1 cellular context compared by ENCODE assay signal in the genomic region with DNA sequence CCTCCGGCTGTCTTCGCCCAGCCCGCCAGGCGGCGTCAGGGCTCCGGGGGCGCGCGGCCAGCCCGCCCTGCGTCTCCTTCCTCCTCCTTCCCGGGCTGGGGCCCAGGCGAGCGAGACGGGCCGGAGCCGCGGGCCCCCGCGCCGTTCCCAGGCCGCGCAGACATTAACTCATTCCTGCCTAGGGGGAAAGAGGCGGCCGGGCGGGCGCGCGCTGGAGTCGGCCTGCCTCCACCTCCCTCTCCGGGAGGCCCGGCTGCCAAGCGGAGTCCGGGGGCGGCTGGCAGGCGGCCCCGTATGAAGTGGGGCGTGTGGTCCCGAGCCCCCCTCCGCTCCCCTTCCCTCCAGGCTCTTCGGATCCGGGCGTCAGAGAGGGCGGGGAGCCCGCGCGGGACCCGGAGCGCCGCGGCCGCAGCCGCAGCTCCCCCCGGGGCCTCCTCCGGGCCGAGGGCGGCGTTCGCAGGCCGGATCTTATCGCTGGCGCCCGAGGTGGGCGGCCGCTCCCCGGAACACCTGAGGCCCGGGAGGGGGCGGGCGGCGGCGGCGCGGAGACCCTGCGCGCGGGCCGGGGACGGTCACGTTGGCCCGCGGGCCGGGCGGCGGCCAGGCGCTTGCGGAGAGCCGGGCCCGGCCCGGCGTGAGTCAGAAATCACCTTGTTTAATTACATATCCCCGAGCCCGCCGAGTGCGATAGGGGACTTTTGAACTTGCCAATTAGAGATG.
TF ChIP-seq lines count a peak whose summit lies in the region.

No MANE protein-coding gene starts in this region.

TF ChIP-seq in HepG2, 621 proteins besides CTCF, POLR2A, EP300 and RAD21 (continues in another document):
- TF ChIP-seq NR2F6 (IDR thresholded peaks at IDR 0.05) (no peak), NR2F6 (CRISPR knock-in tag; IDR thresholded peaks at IDR 0.05) (0 out of 2 replicates have a peak, but pooled peaks have one; percentile 8), KAT7 (CRISPR knock-in tag; IDR thresholded peaks at IDR 0.05; ENCODE audit: borderline replicate concordance) (peak; percentile 81; the same call in 1 of the 2 replicates), CCDC6 (CRISPR knock-in tag; IDR thresholded peaks at IDR 0.05) (0 out of 2 replicates have a peak, but pooled peaks have one; percentile 51), ZNF883 (CRISPR knock-in tag; IDR thresholded peaks at IDR 0.05; ENCODE audit: not compliant biosample characterization) (peak; percentile 16), ETV6 (CRISPR knock-in tag; conservative IDR thresholded peaks at IDR 0.05) (no peak), HDAC1 (CRISPR knock-in tag; IDR thresholded peaks at IDR 0.05) (peak; percentile 68), SOX6 (IDR thresholded peaks at IDR 0.05) (no peak), SOX6 (CRISPR knock-in tag; IDR thresholded peaks at IDR 0.05) (peak; percentile 42), HOXA3 (CRISPR knock-in tag; IDR thresholded peaks at IDR 0.05) (peak; percentile 60), ZNF782 (CRISPR knock-in tag; IDR thresholded peaks at IDR 0.05; ENCODE audit: borderline replicate concordance) (0 out of 2 replicates have a peak, but pooled peaks have one; percentile 20), CAMTA2 (CRISPR knock-in tag; IDR thresholded peaks at IDR 0.05; ENCODE audit: borderline replicate concordance) (0 out of 2 replicates have a peak, but pooled peaks have one; percentile 70), ZNF431 (CRISPR knock-in tag; IDR thresholded peaks at IDR 0.05; ENCODE audit: borderline replicate concordance, low read depth) (peak; percentile 82; the same call in 1 of the 2 replicates), FOXA3 (CRISPR knock-in tag; IDR thresholded peaks at IDR 0.05) (peak; percentile 44; the same call in 1 of the 2 replicates), PPARG (CRISPR knock-in tag; conservative IDR thresholded peaks at IDR 0.05) (0 out of 2 replicates have a peak, but pooled peaks have one; percentile 20)
- TF ChIP-seq, protein P1, sequence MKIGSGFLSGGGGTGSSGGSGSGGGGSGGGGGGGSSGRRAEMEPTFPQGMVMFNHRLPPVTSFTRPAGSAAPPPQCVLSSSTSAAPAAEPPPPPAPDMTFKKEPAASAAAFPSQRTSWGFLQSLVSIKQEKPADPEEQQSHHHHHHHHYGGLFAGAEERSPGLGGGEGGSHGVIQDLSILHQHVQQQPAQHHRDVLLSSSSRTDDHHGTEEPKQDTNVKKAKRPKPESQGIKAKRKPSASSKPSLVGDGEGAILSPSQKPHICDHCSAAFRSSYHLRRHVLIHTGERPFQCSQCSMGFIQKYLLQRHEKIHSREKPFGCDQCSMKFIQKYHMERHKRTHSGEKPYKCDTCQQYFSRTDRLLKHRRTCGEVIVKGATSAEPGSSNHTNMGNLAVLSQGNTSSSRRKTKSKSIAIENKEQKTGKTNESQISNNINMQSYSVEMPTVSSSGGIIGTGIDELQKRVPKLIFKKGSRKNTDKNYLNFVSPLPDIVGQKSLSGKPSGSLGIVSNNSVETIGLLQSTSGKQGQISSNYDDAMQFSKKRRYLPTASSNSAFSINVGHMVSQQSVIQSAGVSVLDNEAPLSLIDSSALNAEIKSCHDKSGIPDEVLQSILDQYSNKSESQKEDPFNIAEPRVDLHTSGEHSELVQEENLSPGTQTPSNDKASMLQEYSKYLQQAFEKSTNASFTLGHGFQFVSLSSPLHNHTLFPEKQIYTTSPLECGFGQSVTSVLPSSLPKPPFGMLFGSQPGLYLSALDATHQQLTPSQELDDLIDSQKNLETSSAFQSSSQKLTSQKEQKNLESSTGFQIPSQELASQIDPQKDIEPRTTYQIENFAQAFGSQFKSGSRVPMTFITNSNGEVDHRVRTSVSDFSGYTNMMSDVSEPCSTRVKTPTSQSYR (CRISPR knock-in tag; IDR thresholded peaks at IDR 0.05; ENCODE audit: borderline replicate concordance): no peak
- TF ChIP-seq, protein P2, sequence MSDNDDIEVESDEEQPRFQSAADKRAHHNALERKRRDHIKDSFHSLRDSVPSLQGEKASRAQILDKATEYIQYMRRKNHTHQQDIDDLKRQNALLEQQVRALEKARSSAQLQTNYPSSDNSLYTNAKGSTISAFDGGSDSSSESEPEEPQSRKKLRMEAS (IDR thresholded peaks at IDR 0.05): peak; percentile 60
- TF ChIP-seq, protein P3, sequence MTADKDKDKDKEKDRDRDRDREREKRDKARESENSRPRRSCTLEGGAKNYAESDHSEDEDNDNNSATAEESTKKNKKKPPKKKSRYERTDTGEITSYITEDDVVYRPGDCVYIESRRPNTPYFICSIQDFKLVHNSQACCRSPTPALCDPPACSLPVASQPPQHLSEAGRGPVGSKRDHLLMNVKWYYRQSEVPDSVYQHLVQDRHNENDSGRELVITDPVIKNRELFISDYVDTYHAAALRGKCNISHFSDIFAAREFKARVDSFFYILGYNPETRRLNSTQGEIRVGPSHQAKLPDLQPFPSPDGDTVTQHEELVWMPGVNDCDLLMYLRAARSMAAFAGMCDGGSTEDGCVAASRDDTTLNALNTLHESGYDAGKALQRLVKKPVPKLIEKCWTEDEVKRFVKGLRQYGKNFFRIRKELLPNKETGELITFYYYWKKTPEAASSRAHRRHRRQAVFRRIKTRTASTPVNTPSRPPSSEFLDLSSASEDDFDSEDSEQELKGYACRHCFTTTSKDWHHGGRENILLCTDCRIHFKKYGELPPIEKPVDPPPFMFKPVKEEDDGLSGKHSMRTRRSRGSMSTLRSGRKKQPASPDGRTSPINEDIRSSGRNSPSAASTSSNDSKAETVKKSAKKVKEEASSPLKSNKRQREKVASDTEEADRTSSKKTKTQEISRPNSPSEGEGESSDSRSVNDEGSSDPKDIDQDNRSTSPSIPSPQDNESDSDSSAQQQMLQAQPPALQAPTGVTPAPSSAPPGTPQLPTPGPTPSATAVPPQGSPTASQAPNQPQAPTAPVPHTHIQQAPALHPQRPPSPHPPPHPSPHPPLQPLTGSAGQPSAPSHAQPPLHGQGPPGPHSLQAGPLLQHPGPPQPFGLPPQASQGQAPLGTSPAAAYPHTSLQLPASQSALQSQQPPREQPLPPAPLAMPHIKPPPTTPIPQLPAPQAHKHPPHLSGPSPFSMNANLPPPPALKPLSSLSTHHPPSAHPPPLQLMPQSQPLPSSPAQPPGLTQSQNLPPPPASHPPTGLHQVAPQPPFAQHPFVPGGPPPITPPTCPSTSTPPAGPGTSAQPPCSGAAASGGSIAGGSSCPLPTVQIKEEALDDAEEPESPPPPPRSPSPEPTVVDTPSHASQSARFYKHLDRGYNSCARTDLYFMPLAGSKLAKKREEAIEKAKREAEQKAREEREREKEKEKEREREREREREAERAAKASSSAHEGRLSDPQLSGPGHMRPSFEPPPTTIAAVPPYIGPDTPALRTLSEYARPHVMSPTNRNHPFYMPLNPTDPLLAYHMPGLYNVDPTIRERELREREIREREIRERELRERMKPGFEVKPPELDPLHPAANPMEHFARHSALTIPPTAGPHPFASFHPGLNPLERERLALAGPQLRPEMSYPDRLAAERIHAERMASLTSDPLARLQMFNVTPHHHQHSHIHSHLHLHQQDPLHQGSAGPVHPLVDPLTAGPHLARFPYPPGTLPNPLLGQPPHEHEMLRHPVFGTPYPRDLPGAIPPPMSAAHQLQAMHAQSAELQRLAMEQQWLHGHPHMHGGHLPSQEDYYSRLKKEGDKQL (CRISPR knock-in tag; IDR thresholded peaks at IDR 0.05; ENCODE audit: low read depth): no peak
- TF ChIP-seq, protein P4, sequence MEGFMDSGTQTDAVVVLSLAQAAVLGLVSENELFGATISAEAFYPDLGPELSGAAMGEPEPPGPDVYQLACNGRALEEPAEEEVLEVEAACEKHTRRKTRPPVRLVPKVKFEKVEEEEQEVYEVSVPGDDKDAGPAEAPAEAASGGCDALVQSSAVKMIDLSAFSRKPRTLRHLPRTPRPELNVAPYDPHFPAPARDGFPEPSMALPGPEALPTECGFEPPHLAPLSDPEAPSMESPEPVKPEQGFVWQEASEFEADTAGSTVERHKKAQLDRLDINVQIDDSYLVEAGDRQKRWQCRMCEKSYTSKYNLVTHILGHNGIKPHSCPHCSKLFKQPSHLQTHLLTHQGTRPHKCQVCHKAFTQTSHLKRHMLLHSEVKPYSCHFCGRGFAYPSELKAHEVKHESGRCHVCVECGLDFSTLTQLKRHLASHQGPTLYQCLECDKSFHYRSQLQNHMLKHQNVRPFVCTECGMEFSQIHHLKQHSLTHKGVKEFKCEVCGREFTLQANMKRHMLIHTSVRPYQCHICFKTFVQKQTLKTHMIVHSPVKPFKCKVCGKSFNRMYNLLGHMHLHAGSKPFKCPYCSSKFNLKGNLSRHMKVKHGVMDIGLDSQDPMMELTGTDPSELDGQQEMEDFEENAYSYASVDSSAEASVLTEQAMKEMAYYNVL (CRISPR knock-in tag; IDR thresholded peaks at IDR 0.05; ENCODE audit: borderline replicate concordance): peak; percentile 76; the same call in 1 of the 2 replicates
- TF ChIP-seq, protein P5, sequence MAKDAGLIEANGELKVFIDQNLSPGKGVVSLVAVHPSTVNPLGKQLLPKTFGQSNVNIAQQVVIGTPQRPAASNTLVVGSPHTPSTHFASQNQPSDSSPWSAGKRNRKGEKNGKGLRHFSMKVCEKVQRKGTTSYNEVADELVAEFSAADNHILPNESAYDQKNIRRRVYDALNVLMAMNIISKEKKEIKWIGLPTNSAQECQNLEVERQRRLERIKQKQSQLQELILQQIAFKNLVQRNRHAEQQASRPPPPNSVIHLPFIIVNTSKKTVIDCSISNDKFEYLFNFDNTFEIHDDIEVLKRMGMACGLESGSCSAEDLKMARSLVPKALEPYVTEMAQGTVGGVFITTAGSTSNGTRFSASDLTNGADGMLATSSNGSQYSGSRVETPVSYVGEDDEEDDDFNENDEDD (CRISPR knock-in tag; IDR thresholded peaks at IDR 0.05; ENCODE audit: borderline replicate concordance): peak; percentile 71; the same call in 1 of the 2 replicates
- TF ChIP-seq, protein P6, sequence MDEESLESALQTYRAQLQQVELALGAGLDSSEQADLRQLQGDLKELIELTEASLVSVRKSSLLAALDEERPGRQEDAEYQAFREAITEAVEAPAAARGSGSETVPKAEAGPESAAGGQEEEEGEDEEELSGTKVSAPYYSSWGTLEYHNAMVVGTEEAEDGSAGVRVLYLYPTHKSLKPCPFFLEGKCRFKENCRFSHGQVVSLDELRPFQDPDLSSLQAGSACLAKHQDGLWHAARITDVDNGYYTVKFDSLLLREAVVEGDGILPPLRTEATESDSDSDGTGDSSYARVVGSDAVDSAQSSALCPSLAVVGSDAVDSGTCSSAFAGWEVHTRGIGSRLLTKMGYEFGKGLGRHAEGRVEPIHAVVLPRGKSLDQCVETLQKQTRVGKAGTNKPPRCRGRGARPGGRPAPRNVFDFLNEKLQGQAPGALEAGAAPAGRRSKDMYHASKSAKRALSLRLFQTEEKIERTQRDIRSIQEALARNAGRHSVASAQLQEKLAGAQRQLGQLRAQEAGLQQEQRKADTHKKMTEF (CRISPR knock-in tag; IDR thresholded peaks at IDR 0.05): peak; percentile 49; the same call in 1 of the 2 replicates
- TF ChIP-seq, protein P7, sequence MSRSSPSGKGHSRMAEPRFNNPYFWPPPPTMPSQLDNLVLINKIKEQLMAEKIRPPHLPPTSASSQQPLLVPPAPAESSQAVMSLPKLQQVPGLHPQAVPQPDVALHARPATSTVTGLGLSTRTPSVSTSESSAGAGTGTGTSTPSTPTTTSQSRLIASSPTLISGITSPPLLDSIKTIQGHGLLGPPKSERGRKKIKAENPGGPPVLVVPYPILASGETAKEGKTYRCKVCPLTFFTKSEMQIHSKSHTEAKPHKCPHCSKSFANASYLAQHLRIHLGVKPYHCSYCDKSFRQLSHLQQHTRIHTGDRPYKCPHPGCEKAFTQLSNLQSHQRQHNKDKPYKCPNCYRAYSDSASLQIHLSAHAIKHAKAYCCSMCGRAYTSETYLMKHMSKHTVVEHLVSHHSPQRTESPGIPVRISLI (CRISPR knock-in tag; IDR thresholded peaks at IDR 0.05; ENCODE audit: borderline replicate concordance): peak; percentile 49; the same call in 1 of the 2 replicates
- TF ChIP-seq, protein P8, sequence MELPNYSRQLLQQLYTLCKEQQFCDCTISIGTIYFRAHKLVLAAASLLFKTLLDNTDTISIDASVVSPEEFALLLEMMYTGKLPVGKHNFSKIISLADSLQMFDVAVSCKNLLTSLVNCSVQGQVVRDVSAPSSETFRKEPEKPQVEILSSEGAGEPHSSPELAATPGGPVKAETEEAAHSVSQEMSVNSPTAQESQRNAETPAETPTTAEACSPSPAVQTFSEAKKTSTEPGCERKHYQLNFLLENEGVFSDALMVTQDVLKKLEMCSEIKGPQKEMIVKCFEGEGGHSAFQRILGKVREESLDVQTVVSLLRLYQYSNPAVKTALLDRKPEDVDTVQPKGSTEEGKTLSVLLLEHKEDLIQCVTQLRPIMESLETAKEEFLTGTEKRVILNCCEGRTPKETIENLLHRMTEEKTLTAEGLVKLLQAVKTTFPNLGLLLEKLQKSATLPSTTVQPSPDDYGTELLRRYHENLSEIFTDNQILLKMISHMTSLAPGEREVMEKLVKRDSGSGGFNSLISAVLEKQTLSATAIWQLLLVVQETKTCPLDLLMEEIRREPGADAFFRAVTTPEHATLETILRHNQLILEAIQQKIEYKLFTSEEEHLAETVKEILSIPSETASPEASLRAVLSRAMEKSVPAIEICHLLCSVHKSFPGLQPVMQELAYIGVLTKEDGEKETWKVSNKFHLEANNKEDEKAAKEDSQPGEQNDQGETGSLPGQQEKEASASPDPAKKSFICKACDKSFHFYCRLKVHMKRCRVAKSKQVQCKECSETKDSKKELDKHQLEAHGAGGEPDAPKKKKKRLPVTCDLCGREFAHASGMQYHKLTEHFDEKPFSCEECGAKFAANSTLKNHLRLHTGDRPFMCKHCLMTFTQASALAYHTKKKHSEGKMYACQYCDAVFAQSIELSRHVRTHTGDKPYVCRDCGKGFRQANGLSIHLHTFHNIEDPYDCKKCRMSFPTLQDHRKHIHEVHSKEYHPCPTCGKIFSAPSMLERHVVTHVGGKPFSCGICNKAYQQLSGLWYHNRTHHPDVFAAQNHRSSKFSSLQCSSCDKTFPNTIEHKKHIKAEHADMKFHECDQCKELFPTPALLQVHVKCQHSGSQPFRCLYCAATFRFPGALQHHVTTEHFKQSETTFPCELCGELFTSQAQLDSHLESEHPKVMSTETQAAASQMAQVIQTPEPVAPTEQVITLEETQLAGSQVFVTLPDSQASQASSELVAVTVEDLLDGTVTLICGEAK (IDR thresholded peaks at IDR 0.05): no peak
- TF ChIP-seq, protein P8 (CRISPR knock-in tag; IDR thresholded peaks at IDR 0.05): 0 out of 2 replicates have a peak, but pooled peaks have one; percentile 22
